In genomic region chr12:56154246-56154771, GRCh38 we compare ENCODE assay signal across 1 cellular context.
TF ChIP-seq lines count a peak whose summit lies in the region.

No MANE protein-coding gene starts in this region.

TF ChIP-seq in GM23338, 12 proteins besides CTCF, POLR2A, EP300 and RAD21 (continued from another document):
- no peak for TF ChIP-seq CREB1 (CRISPR knock-in tag; IDR thresholded peaks at IDR 0.05; ENCODE audit: low read depth)
- no peak for TF ChIP-seq STAT1 (IDR thresholded peaks at IDR 0.05; ENCODE audit: unreplicated experiment)
- TF ChIP-seq NANOG (IDR thresholded peaks at IDR 0.05; ENCODE audit: borderline replicate concordance): no peak
- TF ChIP-seq REST (IDR thresholded peaks at IDR 0.05; ENCODE audit: unreplicated experiment): no peak
- no peak for TF ChIP-seq POLR2AphosphoS5 (IDR thresholded peaks at IDR 0.05; ENCODE audit: low read depth)
TF ChIP-seq in GM23338: peak in this region for 0.
